Comparison of ENCODE assay signal across 25 cellular contexts in the genomic region with DNA sequence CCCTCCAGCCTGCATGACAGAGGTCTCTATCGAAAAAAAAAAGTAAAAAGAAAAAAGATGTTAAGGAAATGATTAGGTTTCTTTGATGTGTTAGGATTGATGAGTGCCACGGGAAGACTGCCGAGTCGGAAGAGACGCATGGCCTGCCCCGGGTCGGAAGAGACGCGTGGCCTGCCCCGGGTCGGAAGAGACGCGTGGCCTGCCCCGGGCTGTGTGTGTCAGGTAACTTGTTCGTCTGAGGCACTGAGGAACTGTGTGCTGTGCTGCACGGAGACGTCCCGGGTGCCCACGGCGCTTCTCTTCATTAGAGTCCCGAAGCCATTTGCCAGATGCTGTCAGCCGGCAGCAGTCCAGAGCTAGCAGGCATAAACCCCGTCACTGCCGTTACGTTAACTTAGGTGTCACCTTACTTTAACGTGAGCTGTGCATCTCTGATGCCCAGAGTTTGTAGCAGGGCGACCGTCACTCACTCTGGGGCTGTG.
"Had no signal": no experiment of that assay in that cellular context is flagged by ENCODE, and none has a peak within 500 bp of the region (broad histone marks: within the 10 kb centered on the region; RNA-seq: fewer than 3 reads in every experiment).

No MANE protein-coding gene starts in this region.

- H3K9me3 Mint-ChIP-seq: naive thymus-derived CD4-positive, alpha-beta T cell; stimulated activated naive B cell treated with anti-CD40 and anti-IgM and Interleukin-4, amounts not matched to agents 10 μg/mL and 1 μg/mL and 100 μg/mL, for 72 hours; stimulated activated naive CD8-positive, alpha-beta T cell treated with anti-CD3 and anti-CD28 coated beads, Interleukin-15, Interleukin-2, amounts not matched to agents 100 ng/mL and 50 ng/mL, for 24 hours had no signal

- H2AFZ ChIP-seq: hepatocyte, parathyroid adenoma had no signal

- H3K4me2 ChIP-seq: hepatocyte had no signal

- H3K9ac ChIP-seq: parathyroid adenoma had no signal

- DNase-seq: effector CD4-positive, alpha-beta T cell; foreskin fibroblast; gastrocnemius medialis; heart left ventricle; kidney; left lung; mesendoderm; midbrain; naive thymus-derived CD4-positive, alpha-beta T cell; right lobe of liver; small intestine; stimulated activated CD4-positive, alpha-beta T cell treated with anti-CD3 and anti-CD28 coated beads, Interleukin-15, amount 100 ng/mL, for 24 hours; stimulated activated CD4-positive, alpha-beta T cell treated with anti-CD3 and anti-CD28 coated beads, Interleukin-2, amount 100 ng/mL, for 48 hours; stimulated activated naive B cell treated with anti-CD40 and anti-IgM and Interleukin-4, amounts not matched to agents 10 μg/mL and 1 μg/mL and 100 μg/mL, for 72 hours; transverse colon; upper lobe of right lung had no signal

- H3K4me1 ChIP-seq: heart left ventricle, transverse colon, upper lobe of right lung, vagina had no signal

- H3K4me1 Mint-ChIP-seq: stimulated activated naive B cell treated with anti-CD40 and anti-IgM and Interleukin-4, amounts not matched to agents 10 μg/mL and 1 μg/mL and 100 μg/mL, for 72 hours had no signal

- H3K4me3 Mint-ChIP-seq: naive thymus-derived CD4-positive, alpha-beta T cell; stimulated activated naive B cell treated with anti-CD40 and anti-IgM and Interleukin-4, amounts not matched to agents 10 μg/mL and 1 μg/mL and 100 μg/mL, for 72 hours; stimulated activated naive CD8-positive, alpha-beta T cell treated with anti-CD3 and anti-CD28 coated beads, Interleukin-15, Interleukin-2, amounts not matched to agents 100 ng/mL and 50 ng/mL, for 24 hours had no signal

- H3K4me3 ChIP-seq: dorsolateral prefrontal cortex, gastrocnemius medialis, heart left ventricle, hepatocyte, left lung, right lobe of liver, thoracic aorta, transverse colon, upper lobe of right lung, vagina had no signal

- H3K27me3 ChIP-seq: dorsolateral prefrontal cortex, gastrocnemius medialis, heart left ventricle, hepatocyte, left lung, neutrophil, right lobe of liver, transverse colon, upper lobe of right lung, vagina had no signal

- H3K79me2 ChIP-seq: hepatocyte, parathyroid adenoma had no signal

- H3K27ac Mint-ChIP-seq: progenitor cell of endocrine pancreas; stimulated activated naive CD8-positive, alpha-beta T cell treated with anti-CD3 and anti-CD28 coated beads, Interleukin-15, Interleukin-2, amounts not matched to agents 100 ng/mL and 50 ng/mL, for 24 hours had no signal

- H3K27me3 Mint-ChIP-seq: progenitor cell of endocrine pancreas; stimulated activated naive B cell treated with anti-CD40 and anti-IgM and Interleukin-4, amounts not matched to agents 10 μg/mL and 1 μg/mL and 100 μg/mL, for 72 hours; stimulated activated naive CD8-positive, alpha-beta T cell treated with anti-CD3 and anti-CD28 coated beads, Interleukin-15, Interleukin-2, amounts not matched to agents 100 ng/mL and 50 ng/mL, for 24 hours had no signal

- H3K36me3 ChIP-seq: gastrocnemius medialis, heart left ventricle, left lung, neutrophil, right lobe of liver, thoracic aorta, transverse colon, upper lobe of right lung, vagina had no signal

- H3K27ac ChIP-seq: dorsolateral prefrontal cortex, epithelial cell of prostate, gastrocnemius medialis, heart left ventricle, hepatocyte, left lung, neutrophil, parathyroid adenoma, right lobe of liver, thoracic aorta, transverse colon, upper lobe of right lung, vagina had no signal

- H3K9me3 ChIP-seq: gastrocnemius medialis, heart left ventricle, left lung, neutrophil, right lobe of liver, thoracic aorta, transverse colon, upper lobe of right lung, vagina had no signal
